8 cellular contexts compared by ENCODE assay signal in genomic region chr9:36166150-36166927, GRCh38. TPM values are rescaled to one million over a fixed set of nuclear protein-coding genes. Genes with fewer than 3 reads are reported as not detected.
DNase-seq lines count a peak whose midpoint lies in the region; ATAC-seq, FAIRE-seq and TF ChIP-seq lines count a peak whose summit lies in the region.

No MANE protein-coding gene starts in this region.

- DNase-seq in 8988T (peak; percentile 94), GM18507 (ENCODE audit: extremely low spot score, insufficient read length, low read depth) (peak; percentile 80), NCI-H510A treated with DMSO at 0.1 percent for 48 hours (lab: John Stamatoyannopoulos, UW) (peak; percentile 50), dorsolateral prefrontal cortex (peak; percentile 68 to 93 (median 81)), lower lobe of right lung (peak; percentile 88)
- peak; percentile 66 to 80 for DNase-seq in activated CD4-positive, alpha-beta T cell treated with anti-CD3 and anti-CD28 coated beads, Interleukin-2, amount 50 U/mL, for 24 hours (ENCODE audit: low read depth in 1 of 2, low spot score in 1 of 2)
- DNase-seq in stimulated activated CD4-positive, alpha-beta T cell treated with anti-CD3 and anti-CD28 coated beads, Interleukin-4, amount 100 ng/mL, for 48 hours (ENCODE audit: low read depth in 2 of 2): peak; percentile 74 to 82

- ATAC-seq in HG03108 (IDR thresholded peaks at IDR 0.05; ENCODE audit: unreplicated experiment) (peak; percentile 92), lower lobe of right lung (peak; percentile 96 to 97)

- intact Hi-C loops in dorsolateral prefrontal cortex (cut with DNase I) (loop anchor here (1.0 to 10.0 kb wide), 6 partner anchors 30 to 214 kb away; partner anchors contain the start of gene GLIPR2 (in 1 of the 2)), lower lobe of right lung (cut with DNase I) (loop anchor here (5.0 kb wide), 1 partner anchor 64 kb away; no protein-coding TSS in a partner anchor)

- TF ChIP-seq CTCF in dorsolateral prefrontal cortex (IDR thresholded peaks at IDR 0.05 in 54 of 56, conservative IDR thresholded peaks at IDR 0.05 in 2 of 56; ENCODE audit: low read depth in 1 of 56, partially characterized antibody in 56 of 56): peak; percentile 48 to 98 (median 95)
- peak; percentile 97 for TF ChIP-seq CTCF in lower lobe of right lung (IDR thresholded peaks at IDR 0.05)

- no peaks in the 10 kb centered on the region for H3K36me3 ChIP-seq in lower lobe of right lung

- peaks cover 19% of the 10 kb centered on the region for H3K4me1 ChIP-seq in lower lobe of right lung

- H3K27ac ChIP-seq in dorsolateral prefrontal cortex (peak overlapping the region in 58 of 59 donors; percentile 24 to 95 (median 78)), lower lobe of right lung (peak overlapping the region; percentile 51)

- H3K4me3 ChIP-seq in dorsolateral prefrontal cortex: peak overlapping the region; percentile 41 to 88 (median 68)
- H3K4me3 ChIP-seq in lower lobe of right lung: peak overlapping the region; percentile 49

- no peaks in the 10 kb centered on the region for H3K9me3 ChIP-seq in lower lobe of right lung

- no peaks in the 10 kb centered on the region for H3K27me3 ChIP-seq in dorsolateral prefrontal cortex
- H3K27me3 ChIP-seq in lower lobe of right lung (ENCODE audit: low read depth): no peaks in the 10 kb centered on the region

- FAIRE-seq in GM18507 (lab: Jason Lieb, UNC): peak; percentile 89

RNA-seq across cellular contexts. Expression of gene CCIN, which starts 2.8 kb away (rescaled TPM):
- total RNA-seq in dorsolateral prefrontal cortex: 1 to 10 TPM in 12 of 120 experiments, under 1 TPM in 83, not detected in 25; 0.19 to 3.6 (median 0.52) TPM
- total RNA-seq in lower lobe of right lung: 0.18 TPM

RNA-seq across cellular contexts. Expression of gene CLTA, which starts 24.4 kb away (rescaled TPM):
- 100 to 1,000 TPM in 119 of 120 experiments, 10 to 100 TPM in 1; 76.4 to 215 (median 173) TPM for total RNA-seq in dorsolateral prefrontal cortex
- 177 TPM for total RNA-seq in lower lobe of right lung

RNA-seq across cellular contexts. Expression of gene GLIPR2, which starts 29.8 kb away (rescaled TPM):
- total RNA-seq in dorsolateral prefrontal cortex: 10 to 100 TPM in 75 of 120 experiments, 1 to 10 TPM in 45; 4.1 to 41.0 (median 11.6) TPM
- 108 TPM for total RNA-seq in lower lobe of right lung

Comparison
In these comparisons a context has a peak if more than half of its experiments do, and no peak if none do; other contexts are left out.
1. Peak in every context shown above with its lines: DNase-seq, ATAC-seq, H3K4me3 ChIP-seq and H3K27ac ChIP-seq.